8 cellular contexts compared by ENCODE assay signal in genomic region chr17:45386180-45386579, GRCh38.
"Had no signal": no experiment of that assay in that cellular context is flagged by ENCODE, and none has a peak within 500 bp of the region (broad histone marks: within the 10 kb centered on the region; RNA-seq: fewer than 3 reads in every experiment).

No MANE protein-coding gene starts in this region.

- H3K4me3 ChIP-seq: ascending aorta, breast epithelium, esophagus muscularis mucosa, lower lobe of right lung, ovary, transverse colon, uterus had no signal

- H3K27me3 ChIP-seq: ascending aorta, breast epithelium, ovary, uterus had no signal

- H3K36me3 ChIP-seq: ascending aorta, breast epithelium, esophagus muscularis mucosa, lower lobe of right lung, ovary, transverse colon, uterus, WERI-Rb-1 had no signal

- H3K9me3 ChIP-seq: ascending aorta, breast epithelium, esophagus muscularis mucosa, lower lobe of right lung, ovary, transverse colon, uterus had no signal

- H3K27ac ChIP-seq: ascending aorta, breast epithelium, esophagus muscularis mucosa, lower lobe of right lung, ovary, transverse colon, uterus, WERI-Rb-1 had no signal

- H3K4me1 ChIP-seq: ascending aorta, uterus had no signal
